ENCODE assay signal across 14 cellular contexts in genomic region chr18:46069524-46069923, GRCh38. TPM values are rescaled to one million over a fixed set of nuclear protein-coding genes. Genes with fewer than 3 reads are reported as not detected.
DNase-seq lines count a peak whose midpoint lies in the region; ATAC-seq, FAIRE-seq and TF ChIP-seq lines count a peak whose summit lies in the region.
"Had no signal": no experiment of that assay in that cellular context is flagged by ENCODE, and none has a peak within 500 bp of the region (broad histone marks: within the 10 kb centered on the region; RNA-seq: fewer than 3 reads in every experiment).

No MANE protein-coding gene starts in this region.

- H3K27me3 ChIP-seq in CD4-positive, alpha-beta T cell (ENCODE audit: control insufficient read depth, insufficient read depth, low read length) = no peaks in the 10 kb centered on the region
- H3K27me3 ChIP-seq in mesenchymal stem cell (ENCODE audit: control insufficient read depth in 1 of 2, insufficient read depth in 1 of 2, low read length in 2 of 2) = no peaks in the 10 kb centered on the region
- H3K27me3 ChIP-seq in thyroid gland = no peaks in the 10 kb centered on the region
- H3K27me3 ChIP-seq: SJSA1, testis had no signal

- in situ Hi-C loops in GM13977 (cut with MboI; ENCODE audit: low pct_unique_long_range_greater_than_20kb, low sequenced_read_pairs, unreplicated experiment) = no loop called here

- H3K36me3 Mint-ChIP-seq in CD4-positive, alpha-beta T cell (ENCODE audit: low read depth) = no peaks in the 10 kb centered on the region
- H3K36me3 Mint-ChIP-seq in stimulated activated memory B cell treated with anti-CD40 and anti-IgM and Interleukin-4, amounts not matched to agents 10 μg/mL and 1 μg/mL and 100 μg/mL, for 72 hours = no peaks in the 10 kb centered on the region

- peak; percentile 39 for FAIRE-seq in GM19239 (lab: Jason Lieb, UNC)
- FAIRE-seq: TTC549 had no signal

- no peak overlapping the region for H4K91ac ChIP-seq in mesenchymal stem cell (ENCODE audit: low read length)

- H2AK5ac ChIP-seq in mesenchymal stem cell (ENCODE audit: low read length, severe bottlenecking) = no peak overlapping the region

- H3K9ac ChIP-seq in mesenchymal stem cell (ENCODE audit: low read length) = peak overlapping the region; percentile 9

- no peak overlapping the region for H4K8ac ChIP-seq in mesenchymal stem cell (ENCODE audit: low read length)

- no peak overlapping the region for H3K14ac ChIP-seq in mesenchymal stem cell (ENCODE audit: low read length in 2 of 2)

- intact Hi-C loops in CD4-positive, alpha-beta T cell (cut with DNase I, micrococcal nuclease) = no loop called here
- intact Hi-C loops in thyroid gland (cut with DNase I) = no loop called here

- H3K36me3 ChIP-seq in mesenchymal stem cell (ENCODE audit: control insufficient read depth in 1 of 2, insufficient read depth in 2 of 2, low read depth in 1 of 2, low read length in 2 of 2) (peaks cover 3 to 4% of the 10 kb centered on the region in 2 experiments), thyroid gland (no peaks in the 10 kb centered on the region)

- H3K4me1 ChIP-seq in mesenchymal stem cell (ENCODE audit: control insufficient read depth, insufficient read depth, low read depth, low read length) (peaks cover 22% of the 10 kb centered on the region), thyroid gland (peaks cover 6 to 29% of the 10 kb centered on the region in 2 donors)

- H3K4me1 Mint-ChIP-seq in CD4-positive, alpha-beta T cell (ENCODE audit: low read depth) = peaks cover 44% of the 10 kb centered on the region
- peaks cover 28% of the 10 kb centered on the region for H3K4me1 Mint-ChIP-seq in stimulated activated memory B cell treated with anti-CD40 and anti-IgM and Interleukin-4, amounts not matched to agents 10 μg/mL and 1 μg/mL and 100 μg/mL, for 72 hours

- TF ChIP-seq CTCF in CD4-positive, alpha-beta T cell (IDR thresholded peaks at IDR 0.05) = no peak
- TF ChIP-seq CTCF in GM13977 (IDR thresholded peaks at IDR 0.05; ENCODE audit: extremely low read depth, insufficient read depth, missing control alignments) (no peak), thyroid gland (IDR thresholded peaks at IDR 0.05) (no peak)

- H3K9me3 ChIP-seq in CD4-positive, alpha-beta T cell (ENCODE audit: control insufficient read depth, low read length) = no peaks in the 10 kb centered on the region
- H3K9me3 ChIP-seq in mesenchymal stem cell (ENCODE audit: control insufficient read depth, low read length) (no peaks in the 10 kb centered on the region), thyroid gland (no peaks in the 10 kb centered on the region)
- H3K9me3 ChIP-seq: SJSA1, testis had no signal

- no peaks in the 10 kb centered on the region for H3K9me3 Mint-ChIP-seq in CD4-positive, alpha-beta T cell
- H3K9me3 Mint-ChIP-seq in stimulated activated memory B cell treated with anti-CD40 and anti-IgM and Interleukin-4, amounts not matched to agents 10 μg/mL and 1 μg/mL and 100 μg/mL, for 72 hours = no peaks in the 10 kb centered on the region
- H3K9me3 Mint-ChIP-seq: activated naive CD4-positive, alpha-beta T cell treated with anti-CD3 and anti-CD28 coated beads for 36 hours had no signal

- no peak overlapping the region for H3K18ac ChIP-seq in mesenchymal stem cell (ENCODE audit: low read depth in 1 of 2, low read length in 2 of 2)

- no peak overlapping the region for H3K23ac ChIP-seq in mesenchymal stem cell (ENCODE audit: low read length in 2 of 2)

- H3K27ac ChIP-seq in CD4-positive, alpha-beta T cell (ENCODE audit: low read depth, low read length) = no peak overlapping the region
- H3K27ac ChIP-seq in mesenchymal stem cell (ENCODE audit: low read length, poor library complexity, severe bottlenecking) (peak overlapping the region; percentile 3), thyroid gland (no peak overlapping the region)
- H3K27ac ChIP-seq: SJSA1, testis had no signal

- peak overlapping the region; percentile 42 for H3K4me3 Mint-ChIP-seq in CD4-positive, alpha-beta T cell
- no peak overlapping the region for H3K4me3 Mint-ChIP-seq in stimulated activated memory B cell treated with anti-CD40 and anti-IgM and Interleukin-4, amounts not matched to agents 10 μg/mL and 1 μg/mL and 100 μg/mL, for 72 hours
- H3K4me3 Mint-ChIP-seq: activated naive CD4-positive, alpha-beta T cell treated with anti-CD3 and anti-CD28 coated beads for 36 hours had no signal

- no peak overlapping the region for H3K27ac Mint-ChIP-seq in CD4-positive, alpha-beta T cell
- H3K27ac Mint-ChIP-seq in stimulated activated memory B cell treated with anti-CD40 and anti-IgM and Interleukin-4, amounts not matched to agents 10 μg/mL and 1 μg/mL and 100 μg/mL, for 72 hours = no peak overlapping the region
- H3K27ac Mint-ChIP-seq: activated naive CD4-positive, alpha-beta T cell treated with anti-CD3 and anti-CD28 coated beads for 36 hours had no signal

- no peak overlapping the region for H2BK15ac ChIP-seq in mesenchymal stem cell (ENCODE audit: low read depth, poor library complexity, severe bottlenecking)

- no peak overlapping the region for H2BK12ac ChIP-seq in mesenchymal stem cell (ENCODE audit: low read length in 2 of 2)

- no peak for ATAC-seq in CD4-positive, alpha-beta T cell (ENCODE audit: poor library complexity)
- ATAC-seq in stimulated activated memory B cell treated with anti-CD40 and anti-IgM and Interleukin-4, amounts not matched to agents 10 μg/mL and 1 μg/mL and 100 μg/mL, for 72 hours = no peak

- no peaks in the 10 kb centered on the region for H3K27me3 Mint-ChIP-seq in CD4-positive, alpha-beta T cell
- peaks cover 21% of the 10 kb centered on the region for H3K27me3 Mint-ChIP-seq in stimulated activated memory B cell treated with anti-CD40 and anti-IgM and Interleukin-4, amounts not matched to agents 10 μg/mL and 1 μg/mL and 100 μg/mL, for 72 hours

- H3K79me1 ChIP-seq in mesenchymal stem cell (replicated peaks; ENCODE audit: low read length, poor library complexity, severe bottlenecking) = peaks cover 25% of the 10 kb centered on the region

- POLR2A ChIA-PET in CD4-positive, alpha-beta T cell (lab: Charles Lee) = no interaction called here

- no peak overlapping the region for H3K4me2 ChIP-seq in mesenchymal stem cell (ENCODE audit: low read length, poor library complexity, severe bottlenecking)

- no peak overlapping the region for H3K4ac ChIP-seq in mesenchymal stem cell (ENCODE audit: low read depth in 1 of 2, low read length in 2 of 2)

- H2BK120ac ChIP-seq in mesenchymal stem cell (ENCODE audit: low read depth, low read length) = no peak overlapping the region

- H2AFZ ChIP-seq in mesenchymal stem cell (ENCODE audit: low read depth, low read length) = no peak overlapping the region

- H2BK5ac ChIP-seq in mesenchymal stem cell (ENCODE audit: low read depth, low read length, poor library complexity, severe bottlenecking) = no peak overlapping the region

- no peak for DNase-seq in CD4-positive, alpha-beta T cell
- DNase-seq in GM19239 (ENCODE audit: insufficient read length, low spot score) (no peak), astrocyte of the hippocampus (ENCODE audit: low read depth, low spot score) (peak; percentile 27), mesenchymal stem cell (no peak), NCI-H2196 treated with DMSO at 0.1 percent for 48 hours (lab: John Stamatoyannopoulos, UW; ENCODE audit: unreplicated experiment) (no peak), GM13977 (ENCODE audit: low spot score) (no peak), thyroid gland (no peak)
- DNase-seq: activated naive CD4-positive, alpha-beta T cell treated with anti-CD3 and anti-CD28 coated beads for 36 hours; effector memory CD4-positive, alpha-beta T cell; MV-4-11; testis had no signal

- TF ChIP-seq POLR2A in thyroid gland (IDR thresholded peaks at IDR 0.05) = no peak

- CTCF ChIA-PET in CD4-positive, alpha-beta T cell (lab: Charles Lee) = interaction anchor here (1.1 kb wide), 1 partner anchor 70 kb away, joined by 4 read pairs; no protein-coding TSS in a partner anchor

- H3K4me3 ChIP-seq in mesenchymal stem cell (ENCODE audit: insufficient read depth in 1 of 2, low read depth in 1 of 2, low read length in 2 of 2) (no peak overlapping the region), thyroid gland (replicated peaks in 1 of 3) (no peak overlapping the region)
- H3K4me3 ChIP-seq: SJSA1, testis had no signal

- WGBS in mesenchymal stem cell = 87% methylated on average over 4 of the region's 4 CpGs
- 84 to 90% methylated on average over 4 of the region's 4 CpGs for WGBS in thyroid gland, 2 donors

RNA-seq across cellular contexts. Expression of gene PSTPIP2, which starts 2.5 kb away (rescaled TPM):
- 1 to 10 TPM; 5.9 to 6.0 TPM for total RNA-seq in CD4-positive, alpha-beta T cell
- polyA plus RNA-seq in mesenchymal stem cell (2013, experiment 1 of 2) = 4.3 TPM
- polyA plus RNA-seq in mesenchymal stem cell (2013, experiment 2 of 2) = 4.5 TPM
- 1 to 10 TPM; 1.9 to 4.3 (median 2.9) TPM for total RNA-seq in thyroid gland

RNA-seq across cellular contexts. Expression of gene ATP5F1A, which starts 28.6 kb away (rescaled TPM):
- total RNA-seq in CD4-positive, alpha-beta T cell = 100 to 1,000 TPM; 205 to 206 TPM
- 316 TPM for polyA plus RNA-seq in mesenchymal stem cell (2013, experiment 1 of 2)
- polyA plus RNA-seq in mesenchymal stem cell (2013, experiment 2 of 2) = 324 TPM
- 100 to 1,000 TPM; 366 to 865 (median 581) TPM for total RNA-seq in thyroid gland

RNA-seq across cellular contexts. Expression of gene HAUS1, which starts 34.7 kb away (rescaled TPM):
- total RNA-seq in CD4-positive, alpha-beta T cell = 10 to 100 TPM in 1 of 2 experiments, 1 to 10 TPM in 1; 8.8 to 10.8 TPM
- polyA plus RNA-seq in mesenchymal stem cell (2013, experiment 1 of 2) = 54.2 TPM
- polyA plus RNA-seq in mesenchymal stem cell (2013, experiment 2 of 2) = 54.2 TPM
- 10 to 100 TPM; 15.6 to 32.2 (median 20.0) TPM for total RNA-seq in thyroid gland
